29 cellular contexts compared by ENCODE assay signal in genomic region chr12:15982071-15982470, GRCh38.
A peak's percentile ranks its signal among the peaks of the same experiment; 100 is the strongest.
DNase-seq lines count a peak whose midpoint lies in the region; ATAC-seq, FAIRE-seq and TF ChIP-seq lines count a peak whose summit lies in the region.
"Had no signal": no experiment of that assay in that cellular context is flagged by ENCODE, and none has a peak within 500 bp of the region (broad histone marks: within the 10 kb centered on the region; RNA-seq: fewer than 3 reads in every experiment).

No MANE protein-coding gene starts in this region.

- peaks cover 41% of the 10 kb centered on the region for H3K4me1 Mint-ChIP-seq in osteocyte (ENCODE audit: unreplicated experiment)

- H3K4me3 ChIP-seq in NB4 (ENCODE audit: low read depth, low read length), result no peak overlapping the region
- no peak overlapping the region for H3K4me3 ChIP-seq in fibroblast of mammary gland (ENCODE audit: control insufficient read depth, low read depth, low read length)
- H3K4me3 ChIP-seq: left lung, psoas muscle, skin epidermis, transverse colon had no signal

- TF ChIP-seq POLR2A in NB4 (IDR thresholded peaks at IDR 0.05; ENCODE audit: extremely low read depth, insufficient read length) (no peak), GM12892 (IDR thresholded peaks at IDR 0.05; ENCODE audit: low read depth, low read length) (no peak)

- DNase-seq in EH (ENCODE audit: low read depth), result peak; percentile 75
- DNase-seq in NB4 (ENCODE audit: low read depth), result peak; percentile 3
- DNase-seq in fibroblast of mammary gland (ENCODE audit: low read depth), result peak; percentile 7
- DNase-seq in osteocyte (ENCODE audit: extremely low spot score, unreplicated experiment), result no peak
- DNase-seq in GM12892 (ENCODE audit: insufficient read length), result no peak
- no peak for DNase-seq in activated effector memory CD4-positive, alpha-beta T cell treated with anti-CD3 and anti-CD28 coated beads, Interleukin-2, amount 50 U/mL, for 16 hours
- DNase-seq: activated CD4-positive, alpha-beta T cell treated with anti-CD3 and anti-CD28 coated beads, Interleukin-2, amount 10 ng/mL, durations not matched to agents 24 days and 14 days; activated naive CD4-positive, alpha-beta T cell treated with anti-CD3 and anti-CD28 coated beads, Interleukin-2, amount 10 ng/mL, durations not matched to agents 7 days and 5 days; amygdala; DMS79; effector memory CD4-positive, alpha-beta T cell; Karpas-422; left lung; NCI-H1048; NCI-H187; NCI-H524 treated with DMSO at 0.1 percent for 48 hours; psoas muscle; SHP77 treated with DMSO at 0.1 percent for 48 hours; stimulated activated CD4-positive, alpha-beta T cell treated with anti-CD3 and anti-CD28 coated beads, Interleukin-1b, Interleukin-23, amount 100 ng/mL, for 48 hours; stimulated activated CD8-positive, alpha-beta memory T cell treated with anti-CD3 and anti-CD28 coated beads, Interleukin-4, amount 100 ng/mL, for 48 hours; T1000; transverse colon; WERI-Rb-1 had no signal

- no peaks in the 10 kb centered on the region for H3K27me3 Mint-ChIP-seq in osteocyte (ENCODE audit: unreplicated experiment)
- H3K27me3 Mint-ChIP-seq: activated CD4-positive, alpha-beta T cell treated with anti-CD3 and anti-CD28 coated beads, Interleukin-2, amount 10 ng/mL, durations not matched to agents 24 days and 14 days; activated naive CD4-positive, alpha-beta T cell treated with anti-CD3 and anti-CD28 coated beads, Interleukin-2, amount 10 ng/mL, durations not matched to agents 7 days and 5 days had no signal

- no peak for ATAC-seq in GM19324 (IDR thresholded peaks at IDR 0.05; ENCODE audit: low FRiP score, unreplicated experiment)
- ATAC-seq: Panc1, psoas muscle had no signal

- H3K27ac Mint-ChIP-seq in osteocyte (ENCODE audit: unreplicated experiment), result peak overlapping the region; percentile 12
- H3K27ac Mint-ChIP-seq: activated CD4-positive, alpha-beta T cell treated with anti-CD3 and anti-CD28 coated beads, Interleukin-2, amount 10 ng/mL, durations not matched to agents 24 days and 14 days; activated naive CD4-positive, alpha-beta T cell treated with anti-CD3 and anti-CD28 coated beads, Interleukin-2, amount 10 ng/mL, durations not matched to agents 7 days and 5 days; CD14-positive monocyte had no signal

- H3K4me3 Mint-ChIP-seq in osteocyte (ENCODE audit: unreplicated experiment), result no peak overlapping the region
- H3K4me3 Mint-ChIP-seq: activated CD4-positive, alpha-beta T cell treated with anti-CD3 and anti-CD28 coated beads, Interleukin-2, amount 10 ng/mL, durations not matched to agents 24 days and 14 days; activated naive CD4-positive, alpha-beta T cell treated with anti-CD3 and anti-CD28 coated beads, Interleukin-2, amount 10 ng/mL, durations not matched to agents 7 days and 5 days; CD14-positive monocyte had no signal

- H3K36me3 Mint-ChIP-seq in osteocyte (ENCODE audit: unreplicated experiment), result peaks cover 26% of the 10 kb centered on the region

- no peak for FAIRE-seq in GM12892 (lab: Jason Lieb, UNC)
- FAIRE-seq: bronchial epithelial cell, colon had no signal

- H3K9me3 Mint-ChIP-seq in osteocyte (ENCODE audit: unreplicated experiment), result peaks cover 7% of the 10 kb centered on the region
- H3K9me3 Mint-ChIP-seq: activated CD4-positive, alpha-beta T cell treated with anti-CD3 and anti-CD28 coated beads, Interleukin-2, amount 10 ng/mL, durations not matched to agents 24 days and 14 days; activated naive CD4-positive, alpha-beta T cell treated with anti-CD3 and anti-CD28 coated beads, Interleukin-2, amount 10 ng/mL, durations not matched to agents 7 days and 5 days had no signal

- TF ChIP-seq CTCF in NB4 (IDR thresholded peaks at IDR 0.05; ENCODE audit: low read depth, low read length) (no peak), fibroblast of mammary gland (conservative IDR thresholded peaks at IDR 0.05; ENCODE audit: control insufficient read depth, insufficient read depth, low read depth, low read length) (no peak), osteocyte (IDR thresholded peaks at IDR 0.05) (no peak)

Comparison
In these comparisons a context has a peak if more than half of its experiments do, and no peak if none do; other contexts are left out.
1. DNase-seq: peak in EH (single experiment), NB4 (single experiment) and fibroblast of mammary gland (single experiment); none in osteocyte (single experiment), GM12892 (single experiment) and activated effector memory CD4-positive, alpha-beta T cell treated with anti-CD3 and anti-CD28 coated beads, Interleukin-2, amount 50 U/mL, for 16 hours (single experiment).